In the genomic region with DNA sequence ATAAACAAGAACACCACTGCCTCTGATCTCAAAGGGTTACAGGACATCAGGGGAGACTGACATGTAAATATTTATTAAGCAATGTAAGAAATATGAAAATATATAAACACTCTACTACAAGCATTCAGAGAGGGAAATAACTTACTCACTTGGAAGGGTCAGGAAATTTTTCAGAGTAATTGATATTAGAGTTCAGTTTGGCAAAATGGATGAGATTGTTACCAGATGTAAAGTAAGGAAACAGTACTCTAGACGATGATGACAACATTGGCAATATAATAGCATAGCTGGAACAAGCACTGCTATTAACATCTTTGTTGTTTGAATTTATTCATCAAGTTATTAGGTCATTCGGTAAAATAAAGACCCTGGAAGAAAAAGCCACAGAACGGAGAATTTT, we compare ENCODE assay signal across 1 cellular context.
TF ChIP-seq lines count a peak whose summit lies in the region.

No MANE protein-coding gene starts in this region.

TF ChIP-seq in IMR-90, 13 proteins besides CTCF, POLR2A, EP300 and RAD21 (continued from another document):
- TF ChIP-seq, protein P1, sequence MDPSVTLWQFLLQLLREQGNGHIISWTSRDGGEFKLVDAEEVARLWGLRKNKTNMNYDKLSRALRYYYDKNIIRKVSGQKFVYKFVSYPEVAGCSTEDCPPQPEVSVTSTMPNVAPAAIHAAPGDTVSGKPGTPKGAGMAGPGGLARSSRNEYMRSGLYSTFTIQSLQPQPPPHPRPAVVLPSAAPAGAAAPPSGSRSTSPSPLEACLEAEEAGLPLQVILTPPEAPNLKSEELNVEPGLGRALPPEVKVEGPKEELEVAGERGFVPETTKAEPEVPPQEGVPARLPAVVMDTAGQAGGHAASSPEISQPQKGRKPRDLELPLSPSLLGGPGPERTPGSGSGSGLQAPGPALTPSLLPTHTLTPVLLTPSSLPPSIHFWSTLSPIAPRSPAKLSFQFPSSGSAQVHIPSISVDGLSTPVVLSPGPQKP (IDR thresholded peaks at IDR 0.05; ENCODE audit: borderline replicate concordance, low read depth, low read length), result no peak
- TF ChIP-seq RCOR1 (IDR thresholded peaks at IDR 0.05; ENCODE audit: insufficient replicate concordance, low read length) (no peak), RFX5 (IDR thresholded peaks at IDR 0.05; ENCODE audit: low read depth, low read length) (no peak), MXI1 (IDR thresholded peaks at IDR 0.05; ENCODE audit: borderline replicate concordance, low read depth, low read length) (no peak), MAFK (IDR thresholded peaks at IDR 0.05; ENCODE audit: low read depth, low read length) (no peak), NFE2L2 (IDR thresholded peaks at IDR 0.05; ENCODE audit: low read depth, low read length) (no peak), SMC3 (IDR thresholded peaks at IDR 0.05; ENCODE audit: low read depth, low read length) (no peak), BHLHE40 (IDR thresholded peaks at IDR 0.05; ENCODE audit: low read depth, low read length) (no peak), FOS (IDR thresholded peaks at IDR 0.05; ENCODE audit: low read depth, low read length) (no peak)
- TF ChIP-seq, protein P2, sequence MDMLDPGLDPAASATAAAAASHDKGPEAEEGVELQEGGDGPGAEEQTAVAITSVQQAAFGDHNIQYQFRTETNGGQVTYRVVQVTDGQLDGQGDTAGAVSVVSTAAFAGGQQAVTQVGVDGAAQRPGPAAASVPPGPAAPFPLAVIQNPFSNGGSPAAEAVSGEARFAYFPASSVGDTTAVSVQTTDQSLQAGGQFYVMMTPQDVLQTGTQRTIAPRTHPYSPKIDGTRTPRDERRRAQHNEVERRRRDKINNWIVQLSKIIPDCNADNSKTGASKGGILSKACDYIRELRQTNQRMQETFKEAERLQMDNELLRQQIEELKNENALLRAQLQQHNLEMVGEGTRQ (IDR thresholded peaks at IDR 0.05; ENCODE audit: low read depth, low read length), result no peak
